ENCODE assay signal across 1 cellular context in the genomic region with DNA sequence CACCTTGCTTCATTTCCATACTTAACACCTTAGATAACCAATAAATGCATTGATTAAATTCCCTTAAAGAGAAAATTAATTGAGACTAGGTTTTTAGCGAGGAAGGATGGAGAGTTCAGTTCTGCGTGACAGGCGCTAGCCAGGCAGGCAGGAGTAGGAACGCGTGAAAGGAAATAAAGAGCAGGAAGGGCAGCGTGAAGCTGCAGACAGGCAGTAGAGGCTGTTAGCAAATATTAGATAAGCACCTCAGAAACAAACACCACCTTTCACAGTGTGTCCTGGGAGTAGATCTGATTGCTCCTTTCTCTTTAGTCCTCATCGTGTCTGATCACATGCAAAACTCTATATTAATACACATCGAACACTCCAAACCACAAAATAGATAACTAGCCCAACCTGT.
TF ChIP-seq lines count a peak whose summit lies in the region.

No MANE protein-coding gene starts in this region.

TF ChIP-seq in HepG2, 621 proteins besides CTCF, POLR2A, EP300 and RAD21 (continued from another document):
- TF ChIP-seq, protein P1, sequence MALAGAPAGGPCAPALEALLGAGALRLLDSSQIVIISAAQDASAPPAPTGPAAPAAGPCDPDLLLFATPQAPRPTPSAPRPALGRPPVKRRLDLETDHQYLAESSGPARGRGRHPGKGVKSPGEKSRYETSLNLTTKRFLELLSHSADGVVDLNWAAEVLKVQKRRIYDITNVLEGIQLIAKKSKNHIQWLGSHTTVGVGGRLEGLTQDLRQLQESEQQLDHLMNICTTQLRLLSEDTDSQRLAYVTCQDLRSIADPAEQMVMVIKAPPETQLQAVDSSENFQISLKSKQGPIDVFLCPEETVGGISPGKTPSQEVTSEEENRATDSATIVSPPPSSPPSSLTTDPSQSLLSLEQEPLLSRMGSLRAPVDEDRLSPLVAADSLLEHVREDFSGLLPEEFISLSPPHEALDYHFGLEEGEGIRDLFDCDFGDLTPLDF (CRISPR knock-in tag; IDR thresholded peaks at IDR 0.05) = no peak
- TF ChIP-seq ZNF768 (CRISPR knock-in tag; IDR thresholded peaks at IDR 0.05) (no peak), SOX5 (CRISPR knock-in tag; IDR thresholded peaks at IDR 0.05; ENCODE audit: borderline replicate concordance) (no peak), NCOA2 (CRISPR knock-in tag; IDR thresholded peaks at IDR 0.05) (no peak), ZNF263 (CRISPR knock-in tag; IDR thresholded peaks at IDR 0.05) (no peak), ZNF335 (CRISPR knock-in tag; IDR thresholded peaks at IDR 0.05) (no peak), SALL1 (CRISPR knock-in tag; IDR thresholded peaks at IDR 0.05) (no peak), RFX1 (IDR thresholded peaks at IDR 0.05) (no peak)
- TF ChIP-seq, protein P2, sequence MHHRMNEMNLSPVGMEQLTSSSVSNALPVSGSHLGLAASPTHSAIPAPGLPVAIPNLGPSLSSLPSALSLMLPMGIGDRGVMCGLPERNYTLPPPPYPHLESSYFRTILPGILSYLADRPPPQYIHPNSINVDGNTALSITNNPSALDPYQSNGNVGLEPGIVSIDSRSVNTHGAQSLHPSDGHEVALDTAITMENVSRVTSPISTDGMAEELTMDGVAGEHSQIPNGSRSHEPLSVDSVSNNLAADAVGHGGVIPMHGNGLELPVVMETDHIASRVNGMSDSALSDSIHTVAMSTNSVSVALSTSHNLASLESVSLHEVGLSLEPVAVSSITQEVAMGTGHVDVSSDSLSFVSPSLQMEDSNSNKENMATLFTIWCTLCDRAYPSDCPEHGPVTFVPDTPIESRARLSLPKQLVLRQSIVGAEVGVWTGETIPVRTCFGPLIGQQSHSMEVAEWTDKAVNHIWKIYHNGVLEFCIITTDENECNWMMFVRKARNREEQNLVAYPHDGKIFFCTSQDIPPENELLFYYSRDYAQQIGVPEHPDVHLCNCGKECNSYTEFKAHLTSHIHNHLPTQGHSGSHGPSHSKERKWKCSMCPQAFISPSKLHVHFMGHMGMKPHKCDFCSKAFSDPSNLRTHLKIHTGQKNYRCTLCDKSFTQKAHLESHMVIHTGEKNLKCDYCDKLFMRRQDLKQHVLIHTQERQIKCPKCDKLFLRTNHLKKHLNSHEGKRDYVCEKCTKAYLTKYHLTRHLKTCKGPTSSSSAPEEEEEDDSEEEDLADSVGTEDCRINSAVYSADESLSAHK (CRISPR knock-in tag; IDR thresholded peaks at IDR 0.05; ENCODE audit: borderline replicate concordance) = no peak
- TF ChIP-seq, protein P3, sequence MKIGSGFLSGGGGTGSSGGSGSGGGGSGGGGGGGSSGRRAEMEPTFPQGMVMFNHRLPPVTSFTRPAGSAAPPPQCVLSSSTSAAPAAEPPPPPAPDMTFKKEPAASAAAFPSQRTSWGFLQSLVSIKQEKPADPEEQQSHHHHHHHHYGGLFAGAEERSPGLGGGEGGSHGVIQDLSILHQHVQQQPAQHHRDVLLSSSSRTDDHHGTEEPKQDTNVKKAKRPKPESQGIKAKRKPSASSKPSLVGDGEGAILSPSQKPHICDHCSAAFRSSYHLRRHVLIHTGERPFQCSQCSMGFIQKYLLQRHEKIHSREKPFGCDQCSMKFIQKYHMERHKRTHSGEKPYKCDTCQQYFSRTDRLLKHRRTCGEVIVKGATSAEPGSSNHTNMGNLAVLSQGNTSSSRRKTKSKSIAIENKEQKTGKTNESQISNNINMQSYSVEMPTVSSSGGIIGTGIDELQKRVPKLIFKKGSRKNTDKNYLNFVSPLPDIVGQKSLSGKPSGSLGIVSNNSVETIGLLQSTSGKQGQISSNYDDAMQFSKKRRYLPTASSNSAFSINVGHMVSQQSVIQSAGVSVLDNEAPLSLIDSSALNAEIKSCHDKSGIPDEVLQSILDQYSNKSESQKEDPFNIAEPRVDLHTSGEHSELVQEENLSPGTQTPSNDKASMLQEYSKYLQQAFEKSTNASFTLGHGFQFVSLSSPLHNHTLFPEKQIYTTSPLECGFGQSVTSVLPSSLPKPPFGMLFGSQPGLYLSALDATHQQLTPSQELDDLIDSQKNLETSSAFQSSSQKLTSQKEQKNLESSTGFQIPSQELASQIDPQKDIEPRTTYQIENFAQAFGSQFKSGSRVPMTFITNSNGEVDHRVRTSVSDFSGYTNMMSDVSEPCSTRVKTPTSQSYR (CRISPR knock-in tag; IDR thresholded peaks at IDR 0.05; ENCODE audit: borderline replicate concordance) = no peak
- TF ChIP-seq, protein P4, sequence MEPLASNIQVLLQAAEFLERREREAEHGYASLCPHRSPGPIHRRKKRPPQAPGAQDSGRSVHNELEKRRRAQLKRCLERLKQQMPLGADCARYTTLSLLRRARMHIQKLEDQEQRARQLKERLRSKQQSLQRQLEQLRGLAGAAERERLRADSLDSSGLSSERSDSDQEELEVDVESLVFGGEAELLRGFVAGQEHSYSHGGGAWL (CRISPR knock-in tag; IDR thresholded peaks at IDR 0.05) = no peak
